27 cellular contexts compared by ENCODE assay signal in the genomic region with DNA sequence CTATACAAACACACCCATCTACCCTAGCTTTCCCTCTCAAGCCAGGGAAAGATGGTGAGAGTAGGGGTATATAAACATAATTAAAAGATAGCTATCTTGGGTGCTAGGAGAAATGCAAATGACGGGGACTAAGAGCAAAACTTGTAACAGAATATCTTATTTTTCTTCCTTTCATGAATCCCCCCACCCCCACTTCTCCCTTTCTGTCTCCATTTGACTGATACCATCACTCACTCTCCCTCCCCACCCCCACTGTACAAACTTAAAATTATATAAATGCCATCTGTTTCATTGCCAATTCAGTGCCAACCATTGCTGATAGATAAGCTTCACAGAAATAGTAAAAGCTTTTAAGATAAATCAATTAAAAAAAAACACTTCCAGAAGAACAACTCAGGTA.
"Had no signal": no experiment of that assay in that cellular context is flagged by ENCODE, and none has a peak within 500 bp of the region (broad histone marks: within the 10 kb centered on the region; RNA-seq: fewer than 3 reads in every experiment).

No MANE protein-coding gene starts in this region.

- H3K27ac ChIP-seq: adrenal gland, breast epithelium, colonic mucosa, Peyer's patch, RWPE1, SJCRH30 had no signal

- ATAC-seq: activated T-cell treated with anti-CD3 and anti-CD28 coated beads, Interleukin-2, amount 50 U/mL, for 72 hours; T-cell had no signal

- H3K4me3 ChIP-seq: adrenal gland, breast epithelium, colonic mucosa, Peyer's patch, SJCRH30 had no signal

- DNase-seq: activated B cell treated with CpG ODN at 0.5 μM for 24 hours; activated CD4-positive, alpha-beta memory T cell treated with anti-CD3 and anti-CD28 coated beads, Interleukin-2, amount 10 ng/mL, durations not matched to agents 7 days and 5 days; activated CD4-positive, alpha-beta T cell treated with anti-CD3 and anti-CD28 coated beads, Interleukin-2, amount 10 ng/mL, durations not matched to agents 7 days and 5 days; activated CD8-positive, alpha-beta memory T cell treated with anti-CD3 and anti-CD28 coated beads, Interleukin-2, amount 50 U/mL, for 4 hours; activated gamma-delta T cell treated with Interleukin-2 at 50 U/mL for 16 hours; activated naive CD4-positive, alpha-beta T cell treated with anti-CD3 and anti-CD28 coated beads, Interleukin-2, amount 50 U/mL, for 16 hours; activated naive CD8-positive, alpha-beta T cell treated with anti-CD3 and anti-CD28 coated beads, Interleukin-2, amount 10 ng/mL, durations not matched to agents 7 days and 5 days; activated T-cell treated with anti-CD3 and anti-CD28 coated beads, Interleukin-2, amount 50 U/mL, for 72 hours; adrenal gland; anterior cingulate cortex; caudate nucleus; colonic mucosa; KG1; NCI-H1092; NCI-H1417 treated with DMSO at 0.1 percent for 48 hours; NCI-H1930; NCI-H524 treated with DMSO at 0.1 percent for 48 hours; NK-92 treated with Interleukin-12 subunit alpha and Interleukin-12 subunit beta, amount 100 ng/mL, for 24 hours; Peyer's patch; Right ventricle myocardium superior; SJCRH30; T-cell; T-helper 2 cell; T1000 had no signal

- H3K4me1 ChIP-seq: adrenal gland, breast epithelium, colonic mucosa, Peyer's patch, SJCRH30 had no signal

- H3K36me3 ChIP-seq: adrenal gland, colonic mucosa, Peyer's patch, SJCRH30 had no signal

- FAIRE-seq: TTC549 had no signal

- H3K9me3 ChIP-seq: adrenal gland, breast epithelium, colonic mucosa, Peyer's patch, SJCRH30 had no signal
